In the genomic region with DNA sequence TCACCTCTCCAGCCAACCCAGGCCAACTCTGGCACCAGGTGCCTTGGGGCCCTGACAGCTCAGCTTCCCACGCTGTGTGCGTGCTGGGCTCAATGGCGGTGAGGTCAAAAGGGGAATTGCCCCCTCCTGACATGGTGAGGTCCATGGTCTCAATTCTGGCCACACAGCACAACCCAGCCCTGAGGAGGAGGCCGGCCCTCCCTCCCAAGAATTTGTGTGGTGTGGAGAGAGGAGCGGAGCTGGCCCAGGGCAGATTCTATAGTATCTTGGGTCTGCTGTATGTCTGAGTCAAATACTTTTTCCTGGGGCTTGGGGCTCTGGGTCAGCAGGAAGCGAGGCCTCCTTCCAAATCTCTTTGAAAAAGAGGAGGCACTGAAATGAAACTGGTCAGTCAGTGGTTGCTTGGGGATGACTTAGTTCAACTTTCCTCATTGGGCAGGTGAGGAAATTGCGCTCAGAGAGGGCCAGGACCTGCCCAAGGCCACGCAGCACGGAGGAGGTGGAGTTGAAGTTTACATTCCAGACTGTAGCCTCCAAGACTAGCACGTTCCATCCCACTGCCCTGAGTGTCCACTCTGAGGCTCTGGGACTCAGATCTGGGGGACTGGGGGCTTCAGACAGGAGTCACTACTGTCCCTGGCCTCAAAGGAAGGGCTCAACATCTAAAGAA, we compare ENCODE assay signal across 26 cellular contexts. TPM values are rescaled to one million over a fixed set of nuclear protein-coding genes. Genes with fewer than 3 reads are reported as not detected.
A peak's percentile ranks its signal among the peaks of the same experiment; 100 is the strongest.
DNase-seq lines count a peak whose midpoint lies in the region; FAIRE-seq and TF ChIP-seq lines count a peak whose summit lies in the region.
"Had no signal": no experiment of that assay in that cellular context is flagged by ENCODE, and none has a peak within 500 bp of the region (broad histone marks: within the 10 kb centered on the region; RNA-seq: fewer than 3 reads in every experiment).

No MANE protein-coding gene starts in this region.

- no peak overlapping the region for H3K23ac ChIP-seq in neuronal stem cell (ENCODE audit: low read depth, low read length, poor library complexity)

- no peak overlapping the region for H3K4ac ChIP-seq in neuronal stem cell (ENCODE audit: low read length)

- H3K4me1 ChIP-seq in astrocyte (ENCODE audit: insufficient read depth, low read length) (peaks cover 48% of the 10 kb centered on the region), kidney (ENCODE audit: control insufficient read depth in 1 of 2, insufficient read depth in 1 of 2, low read depth in 1 of 2, low read length in 2 of 2) (peaks cover 25 to 36% of the 10 kb centered on the region in 2 donors), neuronal stem cell (ENCODE audit: control insufficient read depth in 2 of 2, insufficient read depth in 1 of 2, low read depth in 1 of 2, low read length in 2 of 2) (peaks cover 21 to 35% of the 10 kb centered on the region in 2 donors), spleen (peaks cover 0 to 12% (median 0%) of the 10 kb centered on the region in 6 donors), SK-N-SH (ENCODE audit: control insufficient read depth in 1 of 2, insufficient read depth in 2 of 2, low read depth in 1 of 2, low read length in 1 of 2) (peaks cover 8 to 25% of the 10 kb centered on the region in 2 experiments; a peak in 3 of 4 replicates)

- TF ChIP-seq POLR2A in spleen (IDR thresholded peaks at IDR 0.05) = no peak

- no peak overlapping the region for H3K9ac ChIP-seq in astrocyte (ENCODE audit: low read length)
- no peak overlapping the region for H3K9ac ChIP-seq in kidney (ENCODE audit: low read length in 2 of 2)
- peak overlapping the region; percentile 6 for H3K9ac ChIP-seq in neuronal stem cell (ENCODE audit: low read depth, low read length, poor library complexity)
- H3K9ac ChIP-seq in SK-N-SH = no peak overlapping the region

- no peak for DNase-seq in astrocyte (ENCODE audit: low read depth)
- DNase-seq in kidney = peak; percentile 57
- DNase-seq in neuronal stem cell (ENCODE audit: low spot score) = no peak
- peak; percentile 35 for DNase-seq in spleen
- DNase-seq in substantia nigra (lab: John Stamatoyannopoulos, UW) = no peak
- DNase-seq in GM10248 (ENCODE audit: extremely low spot score) = no peak
- no peak for DNase-seq in SK-N-SH
- DNase-seq in NCI-H774 (lab: John Stamatoyannopoulos, UW) = no peak
- DNase-seq: C1 segment of cervical spinal cord; CD4-positive, alpha-beta memory T cell; COR-L47; DMS53; HCEC 1CT; Kasumi-1; NCI-H1092 treated with DMSO at 0.1 percent for 48 hours; NCI-H1436; NCI-H187; NCI-H2107; NCI-H524; NCI-H748 treated with DMSO at 0.1 percent for 48 hours; NK-92 treated with Interleukin-12 subunit alpha and Interleukin-12 subunit beta, amount 100 ng/mL, for 24 hours; PC-3 had no signal

- no peak overlapping the region for H2BK5ac ChIP-seq in neuronal stem cell (ENCODE audit: low read length)

- H3K4me1 Mint-ChIP-seq in astrocyte (ENCODE audit: low read depth, unreplicated experiment) = peaks cover 23% of the 10 kb centered on the region

- POLR2A ChIA-PET in GM10248 (lab: Yijun Ruan, JAX) = no interaction called here
- POLR2A ChIA-PET in SK-N-SH (lab: Yijun Ruan, JAX) = no interaction called here

- H3K27me3 Mint-ChIP-seq in astrocyte (ENCODE audit: low read depth, unreplicated experiment) = no peaks in the 10 kb centered on the region
- H3K27me3 Mint-ChIP-seq: CD4-positive, alpha-beta memory T cell had no signal

- H3K36me3 ChIP-seq in astrocyte (ENCODE audit: insufficient read depth, low read length) = no peaks in the 10 kb centered on the region
- H3K36me3 ChIP-seq in kidney (ENCODE audit: control insufficient read depth in 1 of 2, insufficient read depth in 2 of 2, low read length in 2 of 2) = no peaks in the 10 kb centered on the region
- peaks cover 0 to 17% of the 10 kb centered on the region in 2 donors for H3K36me3 ChIP-seq in neuronal stem cell (replicated peaks in 1 of 2; ENCODE audit: control insufficient read depth in 2 of 2, insufficient read depth in 2 of 2, low read length in 2 of 2)
- H3K36me3 ChIP-seq in spleen = no peaks in the 10 kb centered on the region
- no peaks in the 10 kb centered on the region for H3K36me3 ChIP-seq in SK-N-SH (replicated peaks in 1 of 2; ENCODE audit: control insufficient read depth in 1 of 2, insufficient read depth in 2 of 2, low read length in 1 of 2)
- H3K36me3 ChIP-seq: SJSA1 had no signal

- no peak for TF ChIP-seq RAD21 in SK-N-SH (IDR thresholded peaks at IDR 0.05; ENCODE audit: low read length)

- H4K8ac ChIP-seq in neuronal stem cell (ENCODE audit: low read depth, low read length) = no peak overlapping the region

- FAIRE-seq in astrocyte (lab: Jason Lieb, UNC) (no peak), kidney (lab: Jason Lieb, UNC) (no peak)
- FAIRE-seq: G401.6, H1, K562 had no signal

- no peak overlapping the region for H2BK12ac ChIP-seq in neuronal stem cell (ENCODE audit: low read length)

- H3K18ac ChIP-seq in neuronal stem cell (ENCODE audit: low read length) = peak overlapping the region; percentile 68

- no peaks in the 10 kb centered on the region for H3K9me3 Mint-ChIP-seq in astrocyte (ENCODE audit: unreplicated experiment)
- H3K9me3 Mint-ChIP-seq: CD4-positive, alpha-beta memory T cell had no signal

- H3K4me2 ChIP-seq in astrocyte (ENCODE audit: low read length) (peak overlapping the region; percentile 4), neuronal stem cell (ENCODE audit: insufficient read depth, low read length, poor library complexity, severe bottlenecking) (no peak overlapping the region), SK-N-SH (no peak overlapping the region)

- no peaks in the 10 kb centered on the region for H3K9me3 ChIP-seq in astrocyte (ENCODE audit: insufficient read depth, low read depth, low read length)
- H3K9me3 ChIP-seq in kidney (ENCODE audit: control insufficient read depth in 1 of 2, low read length in 2 of 2) = no peaks in the 10 kb centered on the region
- H3K9me3 ChIP-seq in neuronal stem cell (replicated peaks in 1 of 2; ENCODE audit: control insufficient read depth in 2 of 2, insufficient read depth in 1 of 2, low read depth in 1 of 2, low read length in 2 of 2) = peaks cover 0 to 2% of the 10 kb centered on the region in 2 donors
- H3K9me3 ChIP-seq in spleen = no peaks in the 10 kb centered on the region
- no peaks in the 10 kb centered on the region for H3K9me3 ChIP-seq in SK-N-SH
- H3K9me3 ChIP-seq: SJSA1 had no signal

- H3K27me3 ChIP-seq in astrocyte (ENCODE audit: insufficient read depth, low read length) (no peaks in the 10 kb centered on the region), neuronal stem cell (ENCODE audit: control insufficient read depth in 3 of 3, insufficient read depth in 3 of 3, low read depth in 1 of 3, low read length in 3 of 3) (no peaks in the 10 kb centered on the region), spleen (replicated peaks in 1 of 7) (no peaks in the 10 kb centered on the region), SK-N-SH (ENCODE audit: insufficient read depth) (no peaks in the 10 kb centered on the region)
- H3K27me3 ChIP-seq: SJSA1 had no signal

- H4K20me1 ChIP-seq in astrocyte (ENCODE audit: insufficient read depth, low read length) (peaks cover 31% of the 10 kb centered on the region), SK-N-SH (ENCODE audit: insufficient read depth) (no peaks in the 10 kb centered on the region)

- no peak overlapping the region for H3K14ac ChIP-seq in neuronal stem cell (ENCODE audit: low read length)

- CTCF ChIA-PET in GM10248 (lab: Yijun Ruan, JAX) = interaction anchor here (1.2 kb wide), 1 partner anchor 10 kb away, joined by 3 read pairs; no protein-coding TSS in a partner anchor
- CTCF ChIA-PET in SK-N-SH (lab: Yijun Ruan, JAX) = interaction anchor here (2.0 to 2.5 kb wide), 2 partner anchors 16 to 120 kb away, joined by 6 to 12 read pairs; partner anchors contain the start of gene COL27A1

- H2AFZ ChIP-seq in astrocyte (ENCODE audit: low read depth, low read length) (no peak overlapping the region), neuronal stem cell (ENCODE audit: low read length) (no peak overlapping the region), SK-N-SH (ENCODE audit: low read depth) (no peak overlapping the region)

- no peaks in the 10 kb centered on the region for H3K9me2 ChIP-seq in SK-N-SH

- H2BK15ac ChIP-seq in neuronal stem cell (ENCODE audit: low read length) = no peak overlapping the region

- H3K4me3 ChIP-seq in astrocyte (ENCODE audit: insufficient read depth, low read depth, low read length) (no peak overlapping the region), kidney (ENCODE audit: low read length in 2 of 2) (no peak overlapping the region), neuronal stem cell (ENCODE audit: low read length in 2 of 2) (no peak overlapping the region), spleen (no peak overlapping the region), SK-N-SH (ENCODE audit: low read depth in 2 of 2, low read length in 1 of 2) (no peak overlapping the region)
- H3K4me3 ChIP-seq: K562, SJSA1 had no signal

- TF ChIP-seq CTCF in astrocyte (IDR thresholded peaks at IDR 0.05; ENCODE audit: insufficient read depth, low read depth, low read length) = no peak
- no peak for TF ChIP-seq CTCF in kidney (IDR thresholded peaks at IDR 0.05; ENCODE audit: borderline replicate concordance, extremely low read depth, insufficient read depth)
- TF ChIP-seq CTCF in spleen (IDR thresholded peaks at IDR 0.05 in 8 of 11, conservative IDR thresholded peaks at IDR 0.05 in 3 of 11) = no peak
- TF ChIP-seq CTCF in GM10248 (IDR thresholded peaks at IDR 0.05; ENCODE audit: control extremely low read depth, extremely low read depth, low read depth, missing control alignments) = no peak
- no peak for TF ChIP-seq CTCF in SK-N-SH (IDR thresholded peaks at IDR 0.05)

- no CpG with 5 or more reads among the region's 10 CpGs for WGBS in neuronal stem cell (ENCODE audit: extremely low coverage in 2 of 2, insufficient read length in 2 of 2, insufficient replicate concordance in 1 of 2), 2 donors
- 70 to 91% (median 85%) methylated on average over 7 to 10 of the region's 10 CpGs for WGBS in spleen, 5 donors
- 98% methylated on average over 6 of the region's 10 CpGs for WGBS in SK-N-SH (ENCODE audit: low lambda C conversion rate)

- H3K79me1 ChIP-seq in neuronal stem cell (ENCODE audit: low read depth, low read length) = no peaks in the 10 kb centered on the region

- no peak for TF ChIP-seq EP300 in SK-N-SH (IDR thresholded peaks at IDR 0.05; ENCODE audit: borderline replicate concordance in 1 of 2, low read depth in 1 of 2, low read length in 1 of 2)

- H3K4me3 Mint-ChIP-seq in astrocyte (ENCODE audit: unreplicated experiment) = no peak overlapping the region
- H3K4me3 Mint-ChIP-seq: CD4-positive, alpha-beta memory T cell had no signal

- peaks cover 29% of the 10 kb centered on the region for H3K36me3 Mint-ChIP-seq in astrocyte (ENCODE audit: low read depth, unreplicated experiment)
- H3K36me3 Mint-ChIP-seq: CD4-positive, alpha-beta memory T cell had no signal

- no peak overlapping the region for H2BK120ac ChIP-seq in neuronal stem cell (ENCODE audit: low read depth, low read length)

- H3K79me2 ChIP-seq in astrocyte (ENCODE audit: insufficient read depth, low read length) (peaks cover 9% of the 10 kb centered on the region), SK-N-SH (ENCODE audit: insufficient read depth) (no peaks in the 10 kb centered on the region; the same call in 1 of the 2 replicates)

- H3K27ac ChIP-seq in astrocyte (ENCODE audit: low read depth, low read length) (no peak overlapping the region), kidney (ENCODE audit: low read depth in 2 of 2, low read length in 2 of 2) (peak overlapping the region in 1 of 2 donors; percentile 22), neuronal stem cell (replicated peaks; ENCODE audit: low read length) (no peak overlapping the region), spleen (no peak overlapping the region), substantia nigra (ENCODE audit: low read depth, low read length, poor library complexity, severe bottlenecking) (no peak overlapping the region), SK-N-SH (ENCODE audit: low read depth in 2 of 2, low read length in 1 of 2) (no peak overlapping the region)
- H3K27ac ChIP-seq: SJSA1 had no signal

- H2AK5ac ChIP-seq in neuronal stem cell (ENCODE audit: low read depth, low read length) = no peak overlapping the region

- no peak overlapping the region for H3K27ac Mint-ChIP-seq in astrocyte (ENCODE audit: unreplicated experiment)
- H3K27ac Mint-ChIP-seq: CD4-positive, alpha-beta memory T cell had no signal

- H4K91ac ChIP-seq in neuronal stem cell (ENCODE audit: low read depth, low read length, poor library complexity) = no peak overlapping the region

- H3F3A ChIP-seq in SK-N-SH (replicated peaks; ENCODE audit: insufficient read depth) = peaks cover 16% of the 10 kb centered on the region

- intact Hi-C loops in kidney (cut with DNase I) = no loop called here
- intact Hi-C loops in spleen (cut with DNase I; ENCODE audit: low total_unique reads) = no loop called here

RNA-seq across cellular contexts. Expression of gene COL27A1, which starts 15.6 kb away (rescaled TPM):
- 27.6 and 31.2 TPM in 2 replicates for total RNA-seq in astrocyte
- 45.6 TPM for total RNA-seq in kidney
- polyA plus RNA-seq in kidney (ENCODE audit: insufficient read depth, low read depth, low replicate concordance) = 13.6 TPM
- polyA plus RNA-seq in neuronal stem cell (2013, experiment 1 of 2) = 11.1 TPM
- 11.1 TPM for polyA plus RNA-seq in neuronal stem cell (2013, experiment 2 of 2)
- total RNA-seq in spleen = 10 to 100 TPM in 4 of 7 donors, 1 to 10 TPM in 3; 2.3 to 23.4 (median 10.4) TPM
- polyA plus RNA-seq in spleen = 1 to 10 TPM; 2.1 to 8.1 (median 3.0) TPM
- polyA plus RNA-seq in SK-N-SH (2012; rRNA removed) = 6.8 and 8.7 TPM in 2 replicates
- 2.6 and 3.0 TPM in 2 replicates for polyA plus RNA-seq in SK-N-SH (2012; cell fraction: cytosol; rRNA removed)
- polyA plus RNA-seq in SK-N-SH (2012; cell fraction: nucleus; rRNA removed) = 55.3 and 131 TPM in 2 replicates
- polyA plus RNA-seq: CD4-positive, alpha-beta memory T cell; K562 had no signal

Comparison
In these comparisons a context has a peak if more than half of its experiments do, and no peak if none do; other contexts are left out.
1. DNase-seq: peak in kidney (single experiment) and spleen (single experiment); none in astrocyte (single experiment), neuronal stem cell (single experiment), substantia nigra (0 of 49), GM10248 (single experiment), SK-N-SH (single experiment) and NCI-H774 (single experiment).